In genomic region chr16:85168732-85169256, GRCh38 we compare ENCODE assay signal across 9 cellular contexts. TPM values are rescaled to one million over a fixed set of nuclear protein-coding genes. Genes with fewer than 3 reads are reported as not detected.
DNase-seq lines count a peak whose midpoint lies in the region; ATAC-seq and TF ChIP-seq lines count a peak whose summit lies in the region.
"Had no signal": no experiment of that assay in that cellular context is flagged by ENCODE, and none has a peak within 500 bp of the region (broad histone marks: within the 10 kb centered on the region; RNA-seq: fewer than 3 reads in every experiment).

No MANE protein-coding gene starts in this region.

- no peak for TF ChIP-seq POLR2A in right lobe of liver (IDR thresholded peaks at IDR 0.05)
- TF ChIP-seq POLR2A in uterus (IDR thresholded peaks at IDR 0.05) = no peak

- no peak overlapping the region for H3K27ac Mint-ChIP-seq in activated T-helper 17 cell treated with anti-CD3 and anti-CD28 coated beads, Interleukin-2, amount 50 U/mL, for 72 hours

- no peaks in the 10 kb centered on the region for H3K9me3 Mint-ChIP-seq in activated T-helper 17 cell treated with anti-CD3 and anti-CD28 coated beads, Interleukin-2, amount 50 U/mL, for 72 hours

- in situ Hi-C loops in HAP-1 (cut with MboI; ENCODE audit: low sequenced_read_pairs) = no loop called here
- in situ Hi-C loops in brain microvascular endothelial cell (cut with HindIII; ENCODE audit: low pct_ligation_motif_present, low sequenced_read_pairs) = no loop called here

- 0% methylated on average over 6 of the region's 54 CpGs for WGBS in right lobe of liver (ENCODE audit: insufficient coverage, low coverage, low lambda C conversion rate, missing lambda C conversion rate)

- H3K4me3 ChIP-seq in HAP-1 (peak overlapping the region; percentile 20), brain microvascular endothelial cell (ENCODE audit: low read depth, low read length) (peak overlapping the region; percentile 26), right lobe of liver (peak overlapping the region; percentile 41 to 65 (median 49)), uterus (peak overlapping the region; percentile 2 to 23)

- H3K27me3 Mint-ChIP-seq in activated T-helper 17 cell treated with anti-CD3 and anti-CD28 coated beads, Interleukin-2, amount 50 U/mL, for 72 hours = peaks cover 41% of the 10 kb centered on the region

- TF ChIP-seq CTCF in brain microvascular endothelial cell (IDR thresholded peaks at IDR 0.05; ENCODE audit: low read depth, low read length, missing control alignments) = peak; percentile 0
- TF ChIP-seq CTCF in right lobe of liver (IDR thresholded peaks at IDR 0.05) = no peak
- TF ChIP-seq CTCF in uterus (IDR thresholded peaks at IDR 0.05) = no peak

- intact Hi-C loops in right lobe of liver (cut with DNase I) = no loop called here
- intact Hi-C loops in uterus (cut with DNase I; ENCODE audit: low total_unique reads) = no loop called here

- H3K36me3 ChIP-seq in HAP-1 (replicated peaks) (peaks cover 10% of the 10 kb centered on the region), brain microvascular endothelial cell (replicated peaks) (no peaks in the 10 kb centered on the region), right lobe of liver (no peaks in the 10 kb centered on the region), uterus (no peaks in the 10 kb centered on the region)
- H3K36me3 ChIP-seq: ascending aorta had no signal

- peaks cover 37% of the 10 kb centered on the region for H3K4me1 ChIP-seq in HAP-1
- H3K4me1 ChIP-seq in right lobe of liver = peaks cover 0 to 66% (median 16%) of the 10 kb centered on the region in 4 donors
- H3K4me1 ChIP-seq in uterus = peaks cover 15 to 37% of the 10 kb centered on the region in 2 donors

- peak; percentile 94 for DNase-seq in AG20443 (ENCODE audit: low spot score)
- DNase-seq in HAP-1 (ENCODE audit: low spot score in 2 of 2) = peak; percentile 39 to 84
- no peak for DNase-seq in brain microvascular endothelial cell
- DNase-seq in right lobe of liver = peak; percentile 76 to 79 (median 78)
- DNase-seq in uterus = peak; percentile 78 to 80
- no peak for DNase-seq in glomerular visceral epithelial cell (ENCODE audit: extremely low spot score)

- no peaks in the 10 kb centered on the region for H3K4me1 Mint-ChIP-seq in activated T-helper 17 cell treated with anti-CD3 and anti-CD28 coated beads, Interleukin-2, amount 50 U/mL, for 72 hours

- H3K27me3 ChIP-seq in HAP-1 (ENCODE audit: low read depth) (no peaks in the 10 kb centered on the region), brain microvascular endothelial cell (replicated peaks) (no peaks in the 10 kb centered on the region), right lobe of liver (no peaks in the 10 kb centered on the region), uterus (no peaks in the 10 kb centered on the region)
- H3K27me3 ChIP-seq: ascending aorta had no signal

- no peaks in the 10 kb centered on the region for H3K9me3 ChIP-seq in HAP-1
- no peaks in the 10 kb centered on the region for H3K9me3 ChIP-seq in right lobe of liver
- H3K9me3 ChIP-seq in uterus = no peaks in the 10 kb centered on the region
- H3K9me3 ChIP-seq: ascending aorta had no signal

- H3K36me3 Mint-ChIP-seq in activated T-helper 17 cell treated with anti-CD3 and anti-CD28 coated beads, Interleukin-2, amount 50 U/mL, for 72 hours (ENCODE audit: low read depth) = no peaks in the 10 kb centered on the region

- peak; percentile 10 to 34 (median 15) for ATAC-seq in right lobe of liver
- no peak for ATAC-seq in activated T-helper 17 cell treated with anti-CD3 and anti-CD28 coated beads, Interleukin-2, amount 50 U/mL, for 72 hours (replicated peaks)
- no peak for ATAC-seq in GM21447 (IDR thresholded peaks at IDR 0.05; ENCODE audit: unreplicated experiment)

- H3K4me3 Mint-ChIP-seq in activated T-helper 17 cell treated with anti-CD3 and anti-CD28 coated beads, Interleukin-2, amount 50 U/mL, for 72 hours = no peak overlapping the region

- H3K27ac ChIP-seq in brain microvascular endothelial cell = no peak overlapping the region
- H3K27ac ChIP-seq in right lobe of liver = peak overlapping the region in 1 of 3 donors; percentile 83
- H3K27ac ChIP-seq in uterus = peak overlapping the region; percentile 15 to 58

RNA-seq across cellular contexts. Expression of gene CIBAR2, which starts 56.5 kb away (rescaled TPM):
- total RNA-seq in right lobe of liver (not detected), uterus (1 to 10 TPM in 1 of 4 donors, not detected in 3; 2.4 TPM)
- under 1 TPM in 1 of 2 donors, not detected in 1; 0.34 TPM for total RNA-seq in activated T-helper 17 cell treated with anti-CD3 and anti-CD28 coated beads, Interleukin-2, amount 50 U/mL, for 72 hours
- total RNA-seq: ascending aorta had no signal

Comparison
In these comparisons a context has a peak if more than half of its experiments do, and no peak if none do; other contexts are left out.
1. DNase-seq: peak in AG20443 (single experiment), HAP-1 (2 of 2), right lobe of liver (3 of 3) and uterus (2 of 2); none in brain microvascular endothelial cell (single experiment) and glomerular visceral epithelial cell (single experiment).
2. ATAC-seq: peak in right lobe of liver (4 of 4); none in activated T-helper 17 cell treated with anti-CD3 and anti-CD28 coated beads, Interleukin-2, amount 50 U/mL, for 72 hours (single experiment) and GM21447 (single experiment).
3. Peak in every context shown above with its lines, with median percentiles within 50 percentile points of each other: H3K4me3 ChIP-seq.